In the genomic region with DNA sequence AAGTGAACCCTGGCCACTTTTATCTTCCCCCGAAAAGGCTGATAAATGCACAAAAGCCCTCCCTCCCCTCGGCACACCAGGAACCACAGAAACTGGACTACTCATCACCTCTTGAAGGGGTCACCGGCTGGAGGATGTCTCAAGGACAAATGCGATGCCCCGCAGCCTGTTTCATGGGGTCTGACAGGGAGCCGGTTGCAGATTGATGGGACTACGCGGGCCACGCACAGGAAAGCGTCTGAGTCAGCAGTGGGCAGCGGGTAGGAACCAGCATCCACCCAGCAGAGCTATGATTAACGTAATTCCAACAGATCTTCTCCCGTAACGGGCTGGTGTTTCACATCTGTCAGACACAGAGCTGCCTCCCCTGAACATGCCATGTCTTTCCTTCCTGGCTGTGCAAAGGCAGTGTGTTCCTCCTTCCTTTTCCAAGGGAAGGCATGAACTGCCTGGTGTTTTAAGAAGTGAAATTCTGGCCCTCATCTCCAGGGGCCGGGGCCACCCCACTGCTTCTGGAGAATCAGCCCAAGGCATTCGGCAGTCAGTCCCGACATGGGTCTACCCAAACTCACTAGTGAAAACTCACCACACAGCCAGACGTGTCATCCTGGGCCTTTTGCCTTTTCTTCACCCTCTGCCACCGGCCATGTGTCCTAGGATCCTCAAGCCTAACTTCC, we compare ENCODE assay signal across 32 cellular contexts.
DNase-seq lines count a peak whose midpoint lies in the region; ATAC-seq and TF ChIP-seq lines count a peak whose summit lies in the region.
"Had no signal": no experiment of that assay in that cellular context is flagged by ENCODE, and none has a peak within 500 bp of the region (broad histone marks: within the 10 kb centered on the region; RNA-seq: fewer than 3 reads in every experiment).

No MANE protein-coding gene starts in this region.

- ATAC-seq in left cardiac atrium (no peak), WTC11 (no peak), GM21737 (IDR thresholded peaks at IDR 0.05; ENCODE audit: unreplicated experiment) (no peak), GM21360 (IDR thresholded peaks at IDR 0.05; ENCODE audit: unreplicated experiment) (no peak), gastrocnemius medialis (no peak)
- ATAC-seq: activated CD8-positive, alpha-beta T cell treated with anti-CD3 and anti-CD28 coated beads for 36 hours; activated naive CD8-positive, alpha-beta T cell treated with anti-CD3 and anti-CD28 coated beads, Interleukin-2, amount 50 U/mL, for 24 hours; body of pancreas; esophagus mucosa; GM23338; stimulated activated memory B cell treated with anti-CD40 and anti-IgM and Interleukin-4, amounts not matched to agents 10 μg/mL and 1 μg/mL and 100 μg/mL, for 72 hours had no signal

- H3K4me1 ChIP-seq in right atrium auricular region (peaks cover 0 to under 1% of the 10 kb centered on the region in 2 donors), smooth muscle cell (ENCODE audit: low read depth) (no peaks in the 10 kb centered on the region), gastrocnemius medialis (no peaks in the 10 kb centered on the region)
- H3K4me1 ChIP-seq: body of pancreas had no signal

- no peaks in the 10 kb centered on the region for H3K9me3 Mint-ChIP-seq in WTC11
- H3K9me3 Mint-ChIP-seq: activated CD8-positive, alpha-beta T cell treated with anti-CD3 and anti-CD28 coated beads for 36 hours; activated naive CD8-positive, alpha-beta T cell treated with anti-CD3 and anti-CD28 coated beads, Interleukin-2, amount 50 U/mL, for 24 hours; GM23338; stimulated activated memory B cell treated with anti-CD40 and anti-IgM and Interleukin-4, amounts not matched to agents 10 μg/mL and 1 μg/mL and 100 μg/mL, for 72 hours had no signal

- no peak for TF ChIP-seq CTCF in right atrium auricular region (IDR thresholded peaks at IDR 0.05)
- no peak for TF ChIP-seq CTCF in WTC11 (IDR thresholded peaks at IDR 0.05)
- no peak for TF ChIP-seq CTCF in smooth muscle cell (IDR thresholded peaks at IDR 0.05; ENCODE audit: borderline replicate concordance, insufficient read depth, poor library complexity, severe bottlenecking)
- TF ChIP-seq CTCF in gastrocnemius medialis (IDR thresholded peaks at IDR 0.05 in 4 of 5, conservative IDR thresholded peaks at IDR 0.05 in 1 of 5) = no peak

- 39% methylated on average over 19 of the region's 19 CpGs for WGBS in smooth muscle cell (ENCODE audit: low lambda C conversion rate)

- H3K9me3 ChIP-seq in right atrium auricular region = no peaks in the 10 kb centered on the region
- H3K9me3 ChIP-seq in smooth muscle cell (replicated peaks; ENCODE audit: low read depth) = no peaks in the 10 kb centered on the region
- no peaks in the 10 kb centered on the region for H3K9me3 ChIP-seq in gastrocnemius medialis
- H3K9me3 ChIP-seq: body of pancreas, suprapubic skin had no signal

- no peaks in the 10 kb centered on the region for H3K27me3 ChIP-seq in right atrium auricular region
- no peaks in the 10 kb centered on the region for H3K27me3 ChIP-seq in smooth muscle cell (ENCODE audit: low read depth)
- H3K27me3 ChIP-seq in gastrocnemius medialis = peaks cover 0 to 12% (median 10%) of the 10 kb centered on the region in 3 donors
- H3K27me3 ChIP-seq: body of pancreas had no signal

- H3K4me3 ChIP-seq in right atrium auricular region = no peak overlapping the region
- no peak overlapping the region for H3K4me3 ChIP-seq in smooth muscle cell
- H3K4me3 ChIP-seq in gastrocnemius medialis = no peak overlapping the region
- H3K4me3 ChIP-seq: body of pancreas, GM23338, lung, suprapubic skin had no signal

- H3K36me3 Mint-ChIP-seq in WTC11 = no peaks in the 10 kb centered on the region
- H3K36me3 Mint-ChIP-seq: stimulated activated memory B cell treated with anti-CD40 and anti-IgM and Interleukin-4, amounts not matched to agents 10 μg/mL and 1 μg/mL and 100 μg/mL, for 72 hours had no signal

- H3K27ac ChIP-seq in right atrium auricular region (no peak overlapping the region), smooth muscle cell (ENCODE audit: low read depth) (peak overlapping the region; percentile 10), gastrocnemius medialis (no peak overlapping the region)
- H3K27ac ChIP-seq: body of pancreas, suprapubic skin had no signal

- no peaks in the 10 kb centered on the region for H3K79me2 ChIP-seq in smooth muscle cell (ENCODE audit: low read depth)

- H2AFZ ChIP-seq in smooth muscle cell (ENCODE audit: low read depth) = no peak overlapping the region
- H2AFZ ChIP-seq: GM23338 had no signal

- H3K4me3 Mint-ChIP-seq in WTC11 = no peak overlapping the region
- H3K4me3 Mint-ChIP-seq: activated CD8-positive, alpha-beta T cell treated with anti-CD3 and anti-CD28 coated beads for 36 hours; activated naive CD8-positive, alpha-beta T cell treated with anti-CD3 and anti-CD28 coated beads, Interleukin-2, amount 50 U/mL, for 24 hours; B cell; GM23338; stimulated activated memory B cell treated with anti-CD40 and anti-IgM and Interleukin-4, amounts not matched to agents 10 μg/mL and 1 μg/mL and 100 μg/mL, for 72 hours had no signal

- H3K27me3 Mint-ChIP-seq in WTC11 (ENCODE audit: low read depth) = no peaks in the 10 kb centered on the region; the same call in 1 of the 2 replicates
- H3K27me3 Mint-ChIP-seq: activated CD8-positive, alpha-beta T cell treated with anti-CD3 and anti-CD28 coated beads for 36 hours had no signal

- CTCF ChIA-PET in WTC11 (lab: Charles Lee) = no interaction called here

- in situ Hi-C loops in gastrocnemius medialis (cut with MboI; ENCODE audit: low sequenced_read_pairs in 4 of 4) = no loop called here

- DNase-seq in left cardiac atrium (peak; percentile 18), right atrium auricular region (ENCODE audit: low spot score) (no peak), WTC11 (ENCODE audit: low spot score) (no peak), left kidney (ENCODE audit: low read depth, low spot score) (peak; percentile 79), smooth muscle cell (lab: John Stamatoyannopoulos, UW; ENCODE audit: unreplicated experiment) (no peak), gastrocnemius medialis (no peak)
- DNase-seq: activated CD4-positive, CD25-positive, alpha-beta regulatory T cell treated with anti-CD3 and anti-CD28 coated beads, Interleukin-2, amount 50 U/mL, for 72 hours; activated CD8-positive, alpha-beta T cell treated with anti-CD3 and anti-CD28 coated beads for 36 hours; activated gamma-delta T cell; activated naive CD8-positive, alpha-beta T cell treated with anti-CD3 and anti-CD28 coated beads, Interleukin-2, amount 50 U/mL, for 24 hours; activated T-cell treated with anti-CD3 and anti-CD28 coated beads, Interleukin-2, amount 50 U/mL, for 1 hour; body of pancreas; DMS53; effector CD4-positive, alpha-beta T cell; foreskin melanocyte; GF-D8; hypothalamus; NCI-H1417 treated with DMSO at 0.1 percent for 48 hours; NCI-H2107; NCI-H446; occipital lobe; SHP77; stimulated activated CD4-positive, alpha-beta T cell treated with anti-CD3 and anti-CD28 coated beads, Interleukin-4, amount 100 ng/mL, for 1 hour; T1000 had no signal

- H3K27ac Mint-ChIP-seq in WTC11 = peak overlapping the region; percentile 36; the same call in 1 of the 2 replicates
- H3K27ac Mint-ChIP-seq: activated CD8-positive, alpha-beta T cell treated with anti-CD3 and anti-CD28 coated beads for 36 hours; activated naive CD8-positive, alpha-beta T cell treated with anti-CD3 and anti-CD28 coated beads, Interleukin-2, amount 50 U/mL, for 24 hours; B cell; GM23338; stimulated activated memory B cell treated with anti-CD40 and anti-IgM and Interleukin-4, amounts not matched to agents 10 μg/mL and 1 μg/mL and 100 μg/mL, for 72 hours had no signal

- peaks cover 18% of the 10 kb centered on the region for H3F3A ChIP-seq in smooth muscle cell (ENCODE audit: low read depth)

- H3K36me3 ChIP-seq in right atrium auricular region = no peaks in the 10 kb centered on the region
- H3K36me3 ChIP-seq in smooth muscle cell (ENCODE audit: low read depth) = no peaks in the 10 kb centered on the region
- no peaks in the 10 kb centered on the region for H3K36me3 ChIP-seq in gastrocnemius medialis
- H3K36me3 ChIP-seq: suprapubic skin had no signal

- no peak for TF ChIP-seq POLR2A in gastrocnemius medialis (IDR thresholded peaks at IDR 0.05)

- POLR2A ChIA-PET in WTC11 (lab: Charles Lee) = no interaction called here

- peaks cover 3% of the 10 kb centered on the region; the same call in 1 of the 2 replicates for H3K4me1 Mint-ChIP-seq in WTC11
- H3K4me1 Mint-ChIP-seq: activated naive CD8-positive, alpha-beta T cell treated with anti-CD3 and anti-CD28 coated beads, Interleukin-2, amount 50 U/mL, for 24 hours had no signal

- intact Hi-C loops in left cardiac atrium (cut with DNase I) (no loop called here), gastrocnemius medialis (cut with DNase I; ENCODE audit: low total_unique reads) (no loop called here)

- no peak overlapping the region for H3K9ac ChIP-seq in smooth muscle cell (ENCODE audit: low read depth)

- peak overlapping the region; percentile 79 for H3K4me2 ChIP-seq in smooth muscle cell
- H3K4me2 ChIP-seq: GM23338 had no signal

- H4K20me1 ChIP-seq in smooth muscle cell (ENCODE audit: low read depth) = no peaks in the 10 kb centered on the region

TF ChIP-seq in WTC11, 78 proteins besides CTCF, POLR2A, EP300 and RAD21 (continues in another document):
- TF ChIP-seq, protein P1, sequence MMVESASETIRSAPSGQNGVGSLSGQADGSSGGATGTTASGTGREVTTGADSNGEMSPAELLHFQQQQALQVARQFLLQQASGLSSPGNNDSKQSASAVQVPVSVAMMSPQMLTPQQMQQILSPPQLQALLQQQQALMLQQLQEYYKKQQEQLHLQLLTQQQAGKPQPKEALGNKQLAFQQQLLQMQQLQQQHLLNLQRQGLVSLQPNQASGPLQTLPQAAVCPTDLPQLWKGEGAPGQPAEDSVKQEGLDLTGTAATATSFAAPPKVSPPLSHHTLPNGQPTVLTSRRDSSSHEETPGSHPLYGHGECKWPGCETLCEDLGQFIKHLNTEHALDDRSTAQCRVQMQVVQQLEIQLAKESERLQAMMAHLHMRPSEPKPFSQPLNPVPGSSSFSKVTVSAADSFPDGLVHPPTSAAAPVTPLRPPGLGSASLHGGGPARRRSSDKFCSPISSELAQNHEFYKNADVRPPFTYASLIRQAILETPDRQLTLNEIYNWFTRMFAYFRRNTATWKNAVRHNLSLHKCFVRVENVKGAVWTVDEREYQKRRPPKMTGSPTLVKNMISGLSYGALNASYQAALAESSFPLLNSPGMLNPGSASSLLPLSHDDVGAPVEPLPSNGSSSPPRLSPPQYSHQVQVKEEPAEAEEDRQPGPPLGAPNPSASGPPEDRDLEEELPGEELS (CRISPR knock-in tag; IDR thresholded peaks at IDR 0.05) = no peak
- no peak for TF ChIP-seq ZBTB43 (CRISPR knock-in tag; IDR thresholded peaks at IDR 0.05)
- no peak for TF ChIP-seq ZNF121 (CRISPR knock-in tag; IDR thresholded peaks at IDR 0.05)

Comparison
In these comparisons a context has a peak if more than half of its experiments do, and no peak if none do; other contexts are left out.
1. DNase-seq: peak in left cardiac atrium (single experiment) and left kidney (single experiment); none in right atrium auricular region (single experiment), WTC11 (single experiment), smooth muscle cell (single experiment) and gastrocnemius medialis (0 of 2).